In the genomic region with DNA sequence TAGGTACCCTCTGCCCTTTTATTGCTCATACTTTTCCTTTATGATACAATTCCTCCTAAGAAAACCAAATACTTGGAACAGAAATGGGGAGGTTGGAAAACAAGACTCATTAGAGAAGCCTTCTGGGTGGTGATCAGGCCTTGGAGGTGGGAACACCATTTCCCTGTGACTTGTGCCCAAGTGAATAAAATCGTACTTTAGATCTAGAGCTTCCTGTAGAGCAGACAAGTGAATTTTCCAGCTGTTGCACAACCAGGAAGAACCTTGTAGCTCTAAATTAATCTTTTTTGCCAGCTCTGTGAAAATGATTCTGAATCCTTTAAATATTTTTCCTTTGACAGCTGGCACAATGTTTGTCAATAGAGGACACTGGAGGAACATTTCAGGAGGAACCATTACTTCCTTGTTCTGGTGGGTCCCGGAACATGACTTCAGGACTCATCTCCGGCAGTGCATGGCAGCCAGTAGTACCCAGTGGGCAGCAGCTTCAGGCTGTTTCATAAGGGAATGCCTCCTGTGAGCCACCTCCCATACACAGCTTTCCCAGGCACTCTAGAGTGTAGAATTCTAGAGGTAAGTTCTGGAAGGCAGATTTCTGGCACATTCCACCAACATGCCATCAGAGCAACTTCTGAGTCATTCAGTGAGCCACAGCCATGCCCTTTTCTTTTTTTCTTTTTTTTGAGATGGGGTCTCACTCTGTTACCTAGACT, we compare ENCODE assay signal across 1 cellular context.
TF ChIP-seq lines count a peak whose summit lies in the region.

No MANE protein-coding gene starts in this region.

TF ChIP-seq in endothelial cell of umbilical vein, 7 proteins besides CTCF, POLR2A, EP300 and RAD21:
- TF ChIP-seq EZH2 (IDR thresholded peaks at IDR 0.05; ENCODE audit: borderline replicate concordance, low read depth, low read length, severe bottlenecking), result no peak
- TF ChIP-seq FOS (IDR thresholded peaks at IDR 0.05; ENCODE audit: borderline replicate concordance, insufficient read depth, low read length), result no peak
- no peak for TF ChIP-seq GATA2 (IDR thresholded peaks at IDR 0.05; ENCODE audit: insufficient read depth, insufficient read length, low read depth, low read length)
- TF ChIP-seq, protein P1, sequence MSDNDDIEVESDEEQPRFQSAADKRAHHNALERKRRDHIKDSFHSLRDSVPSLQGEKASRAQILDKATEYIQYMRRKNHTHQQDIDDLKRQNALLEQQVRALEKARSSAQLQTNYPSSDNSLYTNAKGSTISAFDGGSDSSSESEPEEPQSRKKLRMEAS (IDR thresholded peaks at IDR 0.05; ENCODE audit: insufficient read depth, insufficient read length), result no peak
- no peak for TF ChIP-seq MYC (IDR thresholded peaks at IDR 0.05; ENCODE audit: low read depth, low read length)
- TF ChIP-seq POLR2AphosphoS5 (IDR thresholded peaks at IDR 0.05; ENCODE audit: insufficient read depth, low read depth, low read length), result no peak
- TF ChIP-seq JUN (IDR thresholded peaks at IDR 0.05; ENCODE audit: borderline replicate concordance, insufficient read depth, insufficient read length, low read depth), result no peak
